24 cellular contexts compared by ENCODE assay signal in the genomic region with DNA sequence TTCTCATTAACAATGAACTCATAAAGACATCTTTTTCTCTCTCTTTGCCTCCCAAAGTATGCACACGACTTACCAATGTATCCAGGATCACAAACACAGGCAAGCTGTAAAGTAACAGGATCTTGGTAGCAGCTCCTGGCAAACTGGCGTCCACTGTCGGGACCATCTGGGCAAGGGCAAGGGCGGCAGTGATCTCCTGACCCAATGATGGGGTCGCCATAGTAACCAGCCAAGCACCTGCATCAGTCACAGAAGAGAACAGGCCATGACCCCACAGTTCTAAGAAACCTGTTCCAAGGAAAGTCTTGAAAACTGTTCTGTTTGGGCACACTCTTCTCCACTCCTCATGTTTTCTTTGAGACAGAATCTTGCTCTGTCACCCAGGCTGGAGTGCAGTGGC. TPM values are rescaled to one million over a fixed set of nuclear protein-coding genes. Genes with fewer than 3 reads are reported as not detected.
A peak's percentile ranks its signal among the peaks of the same experiment; 100 is the strongest.
DNase-seq lines count a peak whose midpoint lies in the region; ATAC-seq, FAIRE-seq and TF ChIP-seq lines count a peak whose summit lies in the region.
"Had no signal": no experiment of that assay in that cellular context is flagged by ENCODE, and none has a peak within 500 bp of the region (broad histone marks: within the 10 kb centered on the region; RNA-seq: fewer than 3 reads in every experiment).

No MANE protein-coding gene starts in this region.

- TF ChIP-seq EP300 in gastroesophageal sphincter (IDR thresholded peaks at IDR 0.05): no peak

- H3K27me3 ChIP-seq in Panc1 (ENCODE audit: control insufficient read depth, insufficient read depth, low read length) (no peaks in the 10 kb centered on the region), RWPE2 (ENCODE audit: insufficient read depth, poor library complexity, severe bottlenecking) (no peaks in the 10 kb centered on the region), gastroesophageal sphincter (no peaks in the 10 kb centered on the region), neural progenitor cell (no peaks in the 10 kb centered on the region)
- H3K27me3 ChIP-seq: BE2C had no signal

- TF ChIP-seq CTCF in Panc1 (IDR thresholded peaks at IDR 0.05) (no peak), RWPE2 (IDR thresholded peaks at IDR 0.05; ENCODE audit: poor library complexity, severe bottlenecking) (no peak), gastroesophageal sphincter (IDR thresholded peaks at IDR 0.05) (no peak), neural progenitor cell (IDR thresholded peaks at IDR 0.05) (no peak), type B pancreatic cell (conservative IDR thresholded peaks at IDR 0.05) (no peak)
- TF ChIP-seq CTCF in activated CD8-positive, alpha-beta T cell treated with anti-CD3 and anti-CD28 coated beads for 36 hours (IDR thresholded peaks at IDR 0.05): no peak

- H3K4me1 ChIP-seq in Panc1 (ENCODE audit: control insufficient read depth, insufficient read depth, low read length) (peaks cover 38% of the 10 kb centered on the region), RWPE2 (ENCODE audit: insufficient read depth, poor library complexity, severe bottlenecking) (peaks cover 36% of the 10 kb centered on the region), gastroesophageal sphincter (peaks cover 18 to 67% (median 36%) of the 10 kb centered on the region in 3 donors), neural progenitor cell (peaks cover 16% of the 10 kb centered on the region)
- H3K4me1 ChIP-seq: BE2C had no signal

- H3K4me3 ChIP-seq in Panc1 (ENCODE audit: low read depth in 2 of 2, low read length in 2 of 2) (no peak overlapping the region), RWPE2 (ENCODE audit: severe bottlenecking) (no peak overlapping the region), gastroesophageal sphincter (no peak overlapping the region), neural progenitor cell (no peak overlapping the region)
- H3K4me3 ChIP-seq: GM23338 had no signal

- ATAC-seq in Panc1 (no peak), RWPE2 (ENCODE audit: low read depth) (no peak), gastroesophageal sphincter (no peak)
- no peak for ATAC-seq in activated CD8-positive, alpha-beta T cell treated with anti-CD3 and anti-CD28 coated beads for 36 hours
- ATAC-seq: GM23338, HCT116 had no signal

- H3K36me3 Mint-ChIP-seq in neural progenitor cell (peaks cover 11% of the 10 kb centered on the region), type B pancreatic cell (peaks cover 55% of the 10 kb centered on the region)
- no peaks in the 10 kb centered on the region for H3K36me3 Mint-ChIP-seq in activated CD8-positive, alpha-beta T cell treated with anti-CD3 and anti-CD28 coated beads for 36 hours (ENCODE audit: low read depth)
- H3K36me3 Mint-ChIP-seq: CD4-positive, CD25-positive, alpha-beta regulatory T cell; CD8-positive, alpha-beta memory T cell had no signal

- H3K9me3 Mint-ChIP-seq in neural progenitor cell (no peaks in the 10 kb centered on the region), type B pancreatic cell (no peaks in the 10 kb centered on the region)
- H3K9me3 Mint-ChIP-seq in activated CD8-positive, alpha-beta T cell treated with anti-CD3 and anti-CD28 coated beads for 36 hours: no peaks in the 10 kb centered on the region
- H3K9me3 Mint-ChIP-seq: CD4-positive, CD25-positive, alpha-beta regulatory T cell; CD8-positive, alpha-beta memory T cell; GM23338; HFFc6 had no signal

- 81% methylated on average over 2 of the region's 5 CpGs; no CpG with 5 or more reads in 1 of the 2 donors for WGBS in gastroesophageal sphincter (ENCODE audit: low coverage in 1 of 2), 2 donors

- in situ Hi-C loops in Panc1 (cut with HindIII; ENCODE audit: low pct_unique_long_range_greater_than_20kb, low sequenced_read_pairs): no loop called here

- H3K9me3 ChIP-seq in Panc1 (ENCODE audit: control insufficient read depth, insufficient read depth, low read depth, low read length) (no peaks in the 10 kb centered on the region), RWPE2 (ENCODE audit: severe bottlenecking) (no peaks in the 10 kb centered on the region), gastroesophageal sphincter (no peaks in the 10 kb centered on the region), neural progenitor cell (ENCODE audit: low read depth) (no peaks in the 10 kb centered on the region)
- H3K9me3 ChIP-seq: BE2C had no signal

- peaks cover 25% of the 10 kb centered on the region for H3K36me3 ChIP-seq in Panc1 (ENCODE audit: control insufficient read depth, insufficient read depth, low read length)
- H3K36me3 ChIP-seq in RWPE2 (ENCODE audit: low read depth): peaks cover 100% of the 10 kb centered on the region
- H3K36me3 ChIP-seq in gastroesophageal sphincter: peaks cover 0 to 76% of the 10 kb centered on the region in 2 donors
- H3K36me3 ChIP-seq in neural progenitor cell: peaks cover 4% of the 10 kb centered on the region

- peak overlapping the region; percentile 87 for H3K27ac Mint-ChIP-seq in neural progenitor cell
- no peak overlapping the region for H3K27ac Mint-ChIP-seq in activated CD8-positive, alpha-beta T cell treated with anti-CD3 and anti-CD28 coated beads for 36 hours
- H3K27ac Mint-ChIP-seq in type B pancreatic cell: no peak overlapping the region
- H3K27ac Mint-ChIP-seq: CD4-positive, CD25-positive, alpha-beta regulatory T cell; GM23338; HFFc6 had no signal

- no peak overlapping the region for H2AFZ ChIP-seq in neural progenitor cell (replicated peaks)
- H2AFZ ChIP-seq: GM23338 had no signal

- H3F3A ChIP-seq in neural progenitor cell (ENCODE audit: low read depth): peaks cover 3% of the 10 kb centered on the region

- FAIRE-seq in H54 (lab: Jason Lieb, UNC): no peak
- FAIRE-seq: A204.1, D721Med, G401.6, GM12891 had no signal

- H3K4me2 ChIP-seq in neural progenitor cell: no peak overlapping the region
- H3K4me2 ChIP-seq: GM23338 had no signal

- DNase-seq in Panc1 (ENCODE audit: low read depth, low spot score) (no peak), RWPE2 (ENCODE audit: low spot score) (no peak), neural progenitor cell (ENCODE audit: low spot score) (no peak), H54 (ENCODE audit: insufficient read length, low spot score) (no peak), type B pancreatic cell (ENCODE audit: extremely low spot score, unreplicated experiment) (no peak)
- DNase-seq in activated CD8-positive, alpha-beta T cell treated with anti-CD3 and anti-CD28 coated beads for 36 hours: no peak
- DNase-seq in activated CD4-positive, CD25-positive, alpha-beta regulatory T cell treated with anti-CD3 and anti-CD28 coated beads, Interleukin-2, amount 50 U/mL, for 72 hours: no peak
- DNase-seq: ACHN; BE2C; C1 segment of cervical spinal cord; CD4-positive, CD25-positive, alpha-beta regulatory T cell; CD8-positive, alpha-beta memory T cell; COR-L47; H7; HFFc6; IMR-90 had no signal

- no peaks in the 10 kb centered on the region for H3K79me2 ChIP-seq in neural progenitor cell (ENCODE audit: low read depth)

- CTCF ChIA-PET in Panc1 (lab: Charles Lee): no interaction called here
- CTCF ChIA-PET in activated CD8-positive, alpha-beta T cell treated with anti-CD3 and anti-CD28 coated beads for 36 hours (lab: Charles Lee): interaction anchor here (0.8 kb wide), 1 partner anchor 27 kb away, joined by 3 read pairs; no protein-coding TSS in a partner anchor

- TF ChIP-seq POLR2A in gastroesophageal sphincter (IDR thresholded peaks at IDR 0.05) (no peak), H54 (IDR thresholded peaks at IDR 0.05; ENCODE audit: low read depth, low read length) (no peak)

- intact Hi-C loops in Panc1 (cut with micrococcal nuclease; ENCODE audit: unreplicated experiment): no loop called here
- intact Hi-C loops in activated CD8-positive, alpha-beta T cell treated with anti-CD3 and anti-CD28 coated beads for 36 hours (cut with micrococcal nuclease): no loop called here

- POLR2A ChIA-PET in Panc1 (lab: Charles Lee): no interaction called here
- POLR2A ChIA-PET in activated CD8-positive, alpha-beta T cell treated with anti-CD3 and anti-CD28 coated beads for 36 hours (lab: Charles Lee): no interaction called here

- H3K27ac ChIP-seq in Panc1 (ENCODE audit: low read length) (peak overlapping the region; percentile 73), RWPE2 (ENCODE audit: poor library complexity, severe bottlenecking) (peak overlapping the region; percentile 96), gastroesophageal sphincter (peak overlapping the region in 3 of 4 donors; percentile 16 to 81 (median 18)), neural progenitor cell (no peak overlapping the region)
- H3K27ac ChIP-seq: HL-60 had no signal

- H3K4me3 Mint-ChIP-seq in neural progenitor cell (no peak overlapping the region), type B pancreatic cell (no peak overlapping the region)
- no peak overlapping the region for H3K4me3 Mint-ChIP-seq in activated CD8-positive, alpha-beta T cell treated with anti-CD3 and anti-CD28 coated beads for 36 hours
- H3K4me3 Mint-ChIP-seq: CD4-positive, CD25-positive, alpha-beta regulatory T cell; CD8-positive, alpha-beta memory T cell; GM23338; HFFc6 had no signal

- H3K27me3 Mint-ChIP-seq in neural progenitor cell (ENCODE audit: insufficient read depth, low read depth): no peaks in the 10 kb centered on the region
- H3K27me3 Mint-ChIP-seq in activated CD8-positive, alpha-beta T cell treated with anti-CD3 and anti-CD28 coated beads for 36 hours: peaks cover 7% of the 10 kb centered on the region
- H3K27me3 Mint-ChIP-seq in type B pancreatic cell: no peaks in the 10 kb centered on the region

- no peak overlapping the region for H3K9ac ChIP-seq in neural progenitor cell

- no peaks in the 10 kb centered on the region for H4K20me1 ChIP-seq in neural progenitor cell (ENCODE audit: low read depth)

- H3K4me1 Mint-ChIP-seq in neural progenitor cell (peaks cover 28% of the 10 kb centered on the region), type B pancreatic cell (ENCODE audit: unreplicated experiment) (peaks cover 17% of the 10 kb centered on the region)
- no peaks in the 10 kb centered on the region for H3K4me1 Mint-ChIP-seq in activated CD8-positive, alpha-beta T cell treated with anti-CD3 and anti-CD28 coated beads for 36 hours (ENCODE audit: low read depth)
- H3K4me1 Mint-ChIP-seq: CD4-positive, CD25-positive, alpha-beta regulatory T cell; CD8-positive, alpha-beta memory T cell had no signal

- no TSS peak for BruUV-seq in Panc1 (replicated peaks; lab: Mats Ljungman, UMichigan)

RNA-seq across cellular contexts. Expression of a gene that starts 47.6 kb away (rescaled TPM):
- total RNA-seq in Panc1 (2021; ENCODE audit: unreplicated experiment) (204 TPM), gastroesophageal sphincter (100 to 1,000 TPM; 130 to 193 (median 179) TPM), neural progenitor cell (ENCODE audit: low replicate concordance) (87.7 and 100 TPM in 2 replicates), type B pancreatic cell (ENCODE audit: low replicate concordance) (141 and 226 TPM in 2 replicates)
- polyA plus RNA-seq in Panc1 (2012; ENCODE audit: insufficient read length): 141 TPM
- total RNA-seq in activated CD8-positive, alpha-beta T cell treated with anti-CD3 and anti-CD28 coated beads for 36 hours: under 1 TPM; 0.20 to 0.36 TPM
- total RNA-seq: CD8-positive, alpha-beta memory T cell had no signal

Comparison
In these comparisons a context has a peak if more than half of its experiments do, and no peak if none do; other contexts are left out.
1. RNA of a gene that starts 47.6 kb away (total RNA-seq): 141 to 226 TPM in type B pancreatic cell, 204 TPM in Panc1 (single experiment), 130 to 193 TPM in gastroesophageal sphincter and 87.7 to 100 TPM in neural progenitor cell; 0.20 to 0.36 TPM in activated CD8-positive, alpha-beta T cell treated with anti-CD3 and anti-CD28 coated beads for 36 hours; every median in the first group is over 10 times any median in the second.